Comparison of ENCODE assay signal across 8 cellular contexts in the genomic region with DNA sequence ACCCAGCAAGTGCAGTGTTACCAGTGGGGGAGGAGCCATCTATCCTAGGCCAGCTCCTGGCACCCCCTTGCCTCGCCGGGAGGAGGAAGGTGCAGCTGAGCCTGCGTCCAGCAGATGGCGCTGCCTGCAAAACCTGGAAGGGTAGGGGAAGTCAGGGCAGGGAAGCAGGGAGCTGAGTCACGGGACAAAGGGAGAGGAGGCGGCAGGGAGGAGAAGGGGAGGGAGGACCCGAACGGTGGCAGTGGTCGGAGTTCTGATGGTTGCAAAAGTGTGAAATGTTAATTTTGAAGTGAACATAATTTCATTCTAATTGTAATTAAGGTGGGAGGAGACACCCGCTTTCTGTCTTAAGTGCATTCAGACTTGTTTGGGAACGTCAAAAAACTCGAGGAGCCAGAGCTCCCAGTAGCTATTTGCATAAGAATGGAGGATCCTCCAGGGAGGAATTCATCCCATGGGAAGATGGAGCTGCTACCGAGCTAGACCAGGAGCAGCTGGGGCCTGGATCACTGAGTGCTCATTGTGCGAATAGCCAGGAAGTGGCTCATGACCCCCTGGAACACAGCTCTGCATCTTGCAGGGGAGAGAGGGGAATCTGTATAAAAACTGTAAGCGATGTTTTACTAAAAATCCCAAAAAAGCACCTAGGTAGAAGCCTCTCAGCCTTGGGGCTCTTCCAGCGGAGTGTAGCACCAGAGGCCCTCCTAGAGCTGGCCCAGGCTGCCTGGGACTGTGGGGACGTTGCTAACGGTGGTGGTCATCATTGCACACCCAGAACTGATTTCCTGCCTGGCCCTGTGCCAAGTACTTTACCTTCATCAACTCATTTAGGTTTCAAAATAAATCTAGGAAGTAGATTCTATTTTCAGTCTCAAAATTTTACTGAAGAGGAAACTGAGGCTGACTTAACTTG. TPM values are rescaled to one million over a fixed set of nuclear protein-coding genes. Genes with fewer than 3 reads are reported as not detected.
DNase-seq lines count a peak whose midpoint lies in the region; ATAC-seq, FAIRE-seq and TF ChIP-seq lines count a peak whose summit lies in the region.

No MANE protein-coding gene starts in this region.

- dilution Hi-C loops in mammary epithelial cell (cut with HindIII; ENCODE audit: low sequenced_read_pairs): no loop called here

- 28% methylated on average over 18 of the region's 18 CpGs for whole genome bisulfite sequencing in A549 (ENCODE audit: missing lambda C conversion rate)
- WGBS in mammary epithelial cell (ENCODE audit: low coverage, missing lambda C conversion rate): 34% methylated on average over 14 of the region's 18 CpGs
- 19% methylated on average over 17 of the region's 18 CpGs for WGBS in smooth muscle cell (ENCODE audit: low lambda C conversion rate)

- peak overlapping the region; percentile 91 for H2AFZ ChIP-seq in mammary epithelial cell (ENCODE audit: low read depth, low read length)
- peak overlapping the region; percentile 93 for H2AFZ ChIP-seq in smooth muscle cell (ENCODE audit: low read depth)

- peak; percentile 67 for TF ChIP-seq POLR2A in A549 (IDR thresholded peaks at IDR 0.05; ENCODE audit: low read length)

- H3K36me3 ChIP-seq in mammary epithelial cell (ENCODE audit: insufficient read depth, low read length) (no peaks in the 10 kb centered on the region), smooth muscle cell (ENCODE audit: low read depth) (no peaks in the 10 kb centered on the region)

- intact Hi-C loops in mammary epithelial cell (cut with micrococcal nuclease): loop anchor here (1.0 to 10.0 kb wide), 5 partner anchors 61 to 911 kb away; a partner anchor contains a TSS

- BruUV-seq in mammary epithelial cell (replicated peaks; lab: Mats Ljungman, UMichigan): no TSS peak

- no peaks in the 10 kb centered on the region for H3K79me2 ChIP-seq in mammary epithelial cell (ENCODE audit: insufficient read depth, low read length)
- no peaks in the 10 kb centered on the region for H3K79me2 ChIP-seq in smooth muscle cell (ENCODE audit: low read depth)

- CTCF ChIA-PET in A549 (lab: Yijun Ruan, JAX) (interaction anchor here (0.5 to 5.9 kb wide), 76 partner anchors 10 to 918 kb away, joined by 3 to 70 read pairs (median 4); a partner anchor contains a TSS), WTC11 (lab: Charles Lee) (interaction anchor here (0.5 to 3.8 kb wide), 98 partner anchors 10 to 930 kb away, joined by 3 to 118 read pairs (median 5); a partner anchor contains a TSS), mammary epithelial cell (lab: Charles Lee; ENCODE audit: low non-redundant PET) (interaction anchor here (0.5 to 1.2 kb wide), 9 partner anchors 34 to 797 kb away, joined by 3 to 6 read pairs (median 3); no protein-coding TSS in a partner anchor)

- H3K27me3 Mint-ChIP-seq in WTC11 (ENCODE audit: low read depth): peaks cover 21% of the 10 kb centered on the region

- H3K4me1 Mint-ChIP-seq in WTC11: peaks cover 32% of the 10 kb centered on the region

- no peaks in the 10 kb centered on the region for H3K9me3 Mint-ChIP-seq in WTC11

- H3K27ac ChIP-seq in A549 (peak overlapping the region; percentile 79 to 87), mammary epithelial cell (ENCODE audit: insufficient read depth, low read depth, low read length) (no peak overlapping the region), smooth muscle cell (ENCODE audit: low read depth) (no peak overlapping the region)

- peaks cover 6% of the 10 kb centered on the region for H3K4me1 ChIP-seq in A549
- H3K4me1 ChIP-seq in mammary epithelial cell (ENCODE audit: insufficient read depth, low read length): peaks cover 13% of the 10 kb centered on the region
- H3K4me1 ChIP-seq in smooth muscle cell (ENCODE audit: low read depth): peaks cover 16% of the 10 kb centered on the region

- peak; percentile 98 for FAIRE-seq in A549 (lab: Jason Lieb, UNC)

- no peaks in the 10 kb centered on the region for H4K20me1 ChIP-seq in mammary epithelial cell (ENCODE audit: insufficient read depth, low read length)
- H4K20me1 ChIP-seq in smooth muscle cell (ENCODE audit: low read depth): no peaks in the 10 kb centered on the region

- peak; percentile 85 to 95 for TF ChIP-seq RAD21 in A549 (conservative IDR thresholded peaks at IDR 0.05 in 1 of 2, IDR thresholded peaks at IDR 0.05 in 1 of 2)

- H3F3A ChIP-seq in smooth muscle cell (ENCODE audit: low read depth): no peaks in the 10 kb centered on the region

- ATAC-seq in A549 (peak; percentile 98 to 100), GM18517 (IDR thresholded peaks at IDR 0.05; ENCODE audit: unreplicated experiment) (peak; percentile 83), HG03095 (IDR thresholded peaks at IDR 0.05; ENCODE audit: unreplicated experiment) (peak; percentile 96), WTC11 (peak; percentile 93)

- H3K9ac ChIP-seq in mammary epithelial cell (ENCODE audit: insufficient read depth, low read length) (no peak overlapping the region), smooth muscle cell (ENCODE audit: low read depth) (no peak overlapping the region)

- peak overlapping the region; percentile 53 for H3K4me3 Mint-ChIP-seq in WTC11

- peak overlapping the region; percentile 94 for H3K27ac Mint-ChIP-seq in WTC11

- POLR2A ChIA-PET in A549 (lab: Yijun Ruan, JAX): interaction anchor here (0.6 to 1.5 kb wide), 5 partner anchors 22 to 1513 kb away, joined by 3 to 10 read pairs (median 4); a partner anchor contains a TSS
- POLR2A ChIA-PET in WTC11 (lab: Charles Lee): interaction anchor here (0.6 to 1.5 kb wide), 5 partner anchors 22 to 1514 kb away, joined by 3 to 6 read pairs (median 3); a partner anchor contains a TSS

- H3K36me3 Mint-ChIP-seq in WTC11: no peaks in the 10 kb centered on the region

- H3K9me3 ChIP-seq in A549 (no peaks in the 10 kb centered on the region), mammary epithelial cell (replicated peaks; ENCODE audit: insufficient read depth, low read length) (no peaks in the 10 kb centered on the region), smooth muscle cell (replicated peaks; ENCODE audit: low read depth) (no peaks in the 10 kb centered on the region)

- H3K4me2 ChIP-seq in A549 (peak overlapping the region; percentile 71), mammary epithelial cell (ENCODE audit: insufficient read depth, low read depth, low read length) (peak overlapping the region; percentile 78), smooth muscle cell (peak overlapping the region; percentile 86)

- peak; percentile 94 for TF ChIP-seq CTCF in A549 (IDR thresholded peaks at IDR 0.05)
- peak; percentile 94 for TF ChIP-seq CTCF in WTC11 (IDR thresholded peaks at IDR 0.05)
- peak; percentile 99 for TF ChIP-seq CTCF in mammary epithelial cell (conservative IDR thresholded peaks at IDR 0.05 in 1 of 2, IDR thresholded peaks at IDR 0.05 in 1 of 2; ENCODE audit: extremely low read depth in 1 of 2, insufficient read depth in 1 of 2, low read depth in 1 of 2, low read length in 2 of 2)
- peak; percentile 98 for TF ChIP-seq CTCF in smooth muscle cell (IDR thresholded peaks at IDR 0.05; ENCODE audit: borderline replicate concordance, insufficient read depth, poor library complexity, severe bottlenecking)

- in situ Hi-C loops in mammary epithelial cell (cut with MboI; ENCODE audit: low sequenced_read_pairs in 2 of 2): loop anchor here in 1 of 2 donors (25.0 kb wide), 1 partner anchor 681 kb away; no protein-coding TSS in a partner anchor

- TF ChIP-seq EP300 in A549 (IDR thresholded peaks at IDR 0.05): no peak

- peak overlapping the region; percentile 40 for H3K4me3 ChIP-seq in A549
- peak overlapping the region; percentile 19 to 38 (median 33) for H3K4me3 ChIP-seq in mammary epithelial cell (replicated peaks in 1 of 3; ENCODE audit: insufficient read depth in 1 of 3, low read depth in 2 of 3, low read length in 3 of 3)
- H3K4me3 ChIP-seq in smooth muscle cell: peak overlapping the region; percentile 47

- H3K27me3 ChIP-seq in mammary epithelial cell (ENCODE audit: insufficient read depth, low read length) (no peaks in the 10 kb centered on the region), smooth muscle cell (ENCODE audit: low read depth) (no peaks in the 10 kb centered on the region)

- DNase-seq in A549 (ENCODE audit: low read depth in 1 of 2, low spot score in 1 of 2) (peak; percentile 95), NCI-H2171 treated with DMSO at 0.1 percent for 48 hours (lab: John Stamatoyannopoulos, UW) (peak; percentile 84), WTC11 (ENCODE audit: low spot score) (peak; percentile 98), mammary epithelial cell (peak; percentile 90), iPS-NIHi11 (ENCODE audit: low spot score) (peak; percentile 97), smooth muscle cell (lab: John Stamatoyannopoulos, UW; ENCODE audit: unreplicated experiment) (peak; percentile 82)

TF ChIP-seq in A549, 52 proteins besides CTCF, POLR2A, EP300 and RAD21 (continues in another document):
- TF ChIP-seq HOXB5 (CRISPR knock-in tag; IDR thresholded peaks at IDR 0.05) (0 out of 2 replicates have a peak, but pooled peaks have one; percentile 16), SREBF2 (IDR thresholded peaks at IDR 0.05) (no peak), BHLHE40 (IDR thresholded peaks at IDR 0.05; ENCODE audit: low read depth, low read length) (0 out of 2 replicates have a peak, but pooled peaks have one; percentile 26)
- TF ChIP-seq, protein P1, sequence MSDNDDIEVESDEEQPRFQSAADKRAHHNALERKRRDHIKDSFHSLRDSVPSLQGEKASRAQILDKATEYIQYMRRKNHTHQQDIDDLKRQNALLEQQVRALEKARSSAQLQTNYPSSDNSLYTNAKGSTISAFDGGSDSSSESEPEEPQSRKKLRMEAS (IDR thresholded peaks at IDR 0.05): peak; percentile 75; the same call in 1 of the 2 replicates

TF ChIP-seq in WTC11, 78 proteins besides CTCF, POLR2A, EP300 and RAD21 (continues in another document):
- no peak for TF ChIP-seq CBFB (CRISPR knock-in tag; IDR thresholded peaks at IDR 0.05; ENCODE audit: low read depth)
- TF ChIP-seq SMAD3 (CRISPR knock-in tag; IDR thresholded peaks at IDR 0.05; ENCODE audit: borderline replicate concordance): no peak

RNA-seq across cellular contexts. Expression of a gene that starts 59.5 kb away (rescaled TPM):
- polyA plus RNA-seq in A549 (2011; rRNA removed) (21.2 and 25.5 TPM in 2 replicates), A549 (2017; fragmentation: RNase III; extraction: RNeasy Plus Mini Kit Qiagen cat#74134 plus additional on column Dnase treatment) (17.3 to 27.0 TPM (median 19.2 TPM) in 3 replicates), mammary epithelial cell (309 TPM), smooth muscle cell (13.2 and 34.8 TPM in 2 replicates)
- 21.6 and 34.9 TPM in 2 replicates for polyA plus RNA-seq in A549 (2012; cell fraction: cytosol; rRNA removed)
- 51.4 and 74.9 TPM in 2 replicates for polyA plus RNA-seq in A549 (2012; cell fraction: nucleus; rRNA removed)
- polyA minus RNA-seq in A549 (2011; rRNA and poly(A)+ RNA removed): 32.7 and 49.1 TPM in 2 replicates
- total RNA-seq in WTC11 (2021) (0.66 to 1.4 TPM (median 1.4 TPM) in 3 replicates), mammary epithelial cell (100 to 1,000 TPM in 1 of 2 donors, 10 to 100 TPM in 1; 33.7 to 204 TPM), smooth muscle cell (52.0 and 53.0 TPM in 2 replicates)
- polyA minus RNA-seq in mammary epithelial cell: 450 TPM

Comparison
In these comparisons a context has a peak if more than half of its experiments do, and no peak if none do; other contexts are left out.
1. H3K27ac ChIP-seq: peak in A549 (2 of 2); none in mammary epithelial cell (single experiment) and smooth muscle cell (single experiment).
2. RNA of a gene that starts 59.5 kb away (total RNA-seq): 33.7 to 204 TPM in mammary epithelial cell and 52.0 to 53.0 TPM in smooth muscle cell; 0.66 to 1.4 TPM in WTC11; every median in the first group is over 10 times any median in the second.
3. Peak in every context shown above with its lines, with median percentiles within 50 percentile points of each other: ATAC-seq, DNase-seq, H3K4me2 ChIP-seq, H3K4me3 ChIP-seq and CTCF ChIP-seq.